Comparison of ENCODE assay signal across 1 cellular context in the genomic region with DNA sequence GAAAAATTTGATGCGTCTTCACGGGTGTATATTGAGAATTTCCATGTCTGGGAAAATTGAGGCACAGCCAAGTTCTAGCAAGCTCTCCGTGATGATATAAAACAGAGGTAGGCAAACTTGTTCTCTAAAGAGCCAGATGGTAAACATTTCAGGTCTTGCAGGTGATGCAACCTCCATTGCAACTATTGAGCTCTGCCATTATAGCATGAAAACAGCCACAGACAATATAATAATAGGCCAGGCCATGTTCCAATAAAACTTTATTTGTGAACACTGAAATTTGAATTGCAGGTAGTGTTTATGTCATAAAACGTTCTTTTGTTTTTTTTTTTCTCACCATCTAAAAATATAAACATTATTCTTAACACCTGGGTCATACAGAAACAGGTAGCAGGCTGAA.
TF ChIP-seq lines count a peak whose summit lies in the region.

No MANE protein-coding gene starts in this region.

TF ChIP-seq in K562, 482 proteins besides CTCF, POLR2A, EP300 and RAD21:
- TF ChIP-seq, protein P1, sequence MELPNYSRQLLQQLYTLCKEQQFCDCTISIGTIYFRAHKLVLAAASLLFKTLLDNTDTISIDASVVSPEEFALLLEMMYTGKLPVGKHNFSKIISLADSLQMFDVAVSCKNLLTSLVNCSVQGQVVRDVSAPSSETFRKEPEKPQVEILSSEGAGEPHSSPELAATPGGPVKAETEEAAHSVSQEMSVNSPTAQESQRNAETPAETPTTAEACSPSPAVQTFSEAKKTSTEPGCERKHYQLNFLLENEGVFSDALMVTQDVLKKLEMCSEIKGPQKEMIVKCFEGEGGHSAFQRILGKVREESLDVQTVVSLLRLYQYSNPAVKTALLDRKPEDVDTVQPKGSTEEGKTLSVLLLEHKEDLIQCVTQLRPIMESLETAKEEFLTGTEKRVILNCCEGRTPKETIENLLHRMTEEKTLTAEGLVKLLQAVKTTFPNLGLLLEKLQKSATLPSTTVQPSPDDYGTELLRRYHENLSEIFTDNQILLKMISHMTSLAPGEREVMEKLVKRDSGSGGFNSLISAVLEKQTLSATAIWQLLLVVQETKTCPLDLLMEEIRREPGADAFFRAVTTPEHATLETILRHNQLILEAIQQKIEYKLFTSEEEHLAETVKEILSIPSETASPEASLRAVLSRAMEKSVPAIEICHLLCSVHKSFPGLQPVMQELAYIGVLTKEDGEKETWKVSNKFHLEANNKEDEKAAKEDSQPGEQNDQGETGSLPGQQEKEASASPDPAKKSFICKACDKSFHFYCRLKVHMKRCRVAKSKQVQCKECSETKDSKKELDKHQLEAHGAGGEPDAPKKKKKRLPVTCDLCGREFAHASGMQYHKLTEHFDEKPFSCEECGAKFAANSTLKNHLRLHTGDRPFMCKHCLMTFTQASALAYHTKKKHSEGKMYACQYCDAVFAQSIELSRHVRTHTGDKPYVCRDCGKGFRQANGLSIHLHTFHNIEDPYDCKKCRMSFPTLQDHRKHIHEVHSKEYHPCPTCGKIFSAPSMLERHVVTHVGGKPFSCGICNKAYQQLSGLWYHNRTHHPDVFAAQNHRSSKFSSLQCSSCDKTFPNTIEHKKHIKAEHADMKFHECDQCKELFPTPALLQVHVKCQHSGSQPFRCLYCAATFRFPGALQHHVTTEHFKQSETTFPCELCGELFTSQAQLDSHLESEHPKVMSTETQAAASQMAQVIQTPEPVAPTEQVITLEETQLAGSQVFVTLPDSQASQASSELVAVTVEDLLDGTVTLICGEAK (IDR thresholded peaks at IDR 0.05), result peak; percentile 76
- TF ChIP-seq, protein P1 (CRISPR knock-in tag; IDR thresholded peaks at IDR 0.05), result no peak
- TF ChIP-seq, protein P2, sequence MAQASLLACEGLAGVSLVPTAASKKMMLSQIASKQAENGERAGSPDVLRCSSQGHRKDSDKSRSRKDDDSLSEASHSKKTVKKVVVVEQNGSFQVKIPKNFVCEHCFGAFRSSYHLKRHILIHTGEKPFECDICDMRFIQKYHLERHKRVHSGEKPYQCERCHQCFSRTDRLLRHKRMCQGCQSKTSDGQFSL (CRISPR knock-in tag; IDR thresholded peaks at IDR 0.05), result no peak
- TF ChIP-seq, protein P2 (tag; IDR thresholded peaks at IDR 0.05), result no peak
